13 cellular contexts compared by ENCODE assay signal in the genomic region with DNA sequence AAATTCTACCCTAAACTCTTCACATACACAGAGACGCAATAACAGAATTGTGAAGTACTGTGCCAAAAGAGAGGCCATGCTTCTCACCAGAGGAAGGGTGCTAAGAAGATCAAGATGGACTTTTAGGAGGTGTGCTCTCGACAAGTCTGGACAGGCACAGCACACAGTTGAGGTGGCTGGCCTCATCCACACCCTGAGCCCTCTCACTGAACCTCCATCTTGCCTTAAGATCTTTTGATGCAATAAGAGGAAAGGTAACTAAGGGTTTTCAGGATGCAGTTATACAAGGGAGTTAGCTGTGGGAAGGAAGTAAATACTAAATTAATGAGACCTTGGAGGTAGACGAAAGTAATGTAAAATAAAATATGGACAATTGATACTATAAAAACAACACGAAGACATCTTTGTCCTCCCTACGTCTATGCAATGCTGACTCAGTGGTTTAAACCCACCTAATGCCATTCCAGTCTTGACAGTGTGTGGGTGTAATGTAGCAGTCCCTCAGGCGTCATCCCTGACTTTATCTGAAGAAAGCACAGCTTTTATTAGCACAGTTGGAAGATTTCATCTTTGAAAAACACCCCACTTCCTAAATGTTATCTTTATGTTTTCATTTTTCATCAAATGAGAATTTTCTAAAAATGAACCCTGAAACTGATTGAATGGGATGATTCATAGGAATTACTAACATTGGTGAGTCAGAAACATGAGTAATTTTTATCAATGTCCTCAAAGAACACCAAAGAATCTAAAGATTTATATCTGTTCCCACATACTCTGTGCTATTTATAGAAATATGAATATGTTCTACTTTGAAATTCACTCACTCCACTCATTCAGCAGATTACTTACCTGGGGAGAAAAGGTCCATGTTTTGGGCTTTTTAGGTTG. TPM values are rescaled to one million over a fixed set of nuclear protein-coding genes. Genes with fewer than 3 reads are reported as not detected.
DNase-seq lines count a peak whose midpoint lies in the region; ATAC-seq, FAIRE-seq and TF ChIP-seq lines count a peak whose summit lies in the region.
"Had no signal": no experiment of that assay in that cellular context is flagged by ENCODE, and none has a peak within 500 bp of the region (broad histone marks: within the 10 kb centered on the region; RNA-seq: fewer than 3 reads in every experiment).

No MANE protein-coding gene starts in this region.

- intact Hi-C loops in K562 (cut with micrococcal nuclease): no loop called here
- intact Hi-C loops in kidney (cut with DNase I): no loop called here

- H3K4me3 ChIP-seq in K562: no peak overlapping the region
- no peak overlapping the region for H3K4me3 ChIP-seq in lung
- H3K4me3 ChIP-seq in kidney (ENCODE audit: low read length in 2 of 2): no peak overlapping the region
- H3K4me3 ChIP-seq: upper lobe of right lung had no signal

- H3K27ac ChIP-seq in K562 (ENCODE audit: extremely low read depth, low read depth, low read length) (no peak overlapping the region), lung (ENCODE audit: low read depth in 1 of 2, low read length in 1 of 2) (peak overlapping the region in 1 of 2 donors; percentile 60), kidney (ENCODE audit: low read depth in 2 of 2, low read length in 2 of 2) (no peak overlapping the region)
- H3K27ac ChIP-seq: upper lobe of right lung had no signal

- FAIRE-seq in K562 (lab: Jason Lieb, UNC) (no peak), kidney (lab: Jason Lieb, UNC) (no peak)

- TF ChIP-seq EP300 in K562 (IDR thresholded peaks at IDR 0.05; ENCODE audit: low read length): no peak; the same call in 1 of the 2 replicates

- TF ChIP-seq RAD21 in K562 (CRISPR knock-in tag; conservative IDR thresholded peaks at IDR 0.05 in 1 of 2, IDR thresholded peaks at IDR 0.05 in 1 of 2): no peak

- H2AFZ ChIP-seq in K562 (ENCODE audit: low read depth, low read length): no peak overlapping the region

- H3K27me3 ChIP-seq in K562 (ENCODE audit: control insufficient read depth in 2 of 2, insufficient read depth in 2 of 2, low read length in 2 of 2) (no peaks in the 10 kb centered on the region), lung (ENCODE audit: control insufficient read depth, insufficient read depth) (no peaks in the 10 kb centered on the region)
- H3K27me3 ChIP-seq: upper lobe of right lung had no signal

- H3K36me3 ChIP-seq in K562 (ENCODE audit: control insufficient read depth, insufficient read depth, low read length): no peaks in the 10 kb centered on the region
- H3K36me3 ChIP-seq in lung (ENCODE audit: control insufficient read depth in 2 of 2, insufficient read depth in 2 of 2, low read length in 2 of 2): no peaks in the 10 kb centered on the region
- H3K36me3 ChIP-seq in kidney (ENCODE audit: control insufficient read depth in 1 of 2, insufficient read depth in 2 of 2, low read length in 2 of 2): no peaks in the 10 kb centered on the region
- H3K36me3 ChIP-seq: upper lobe of right lung had no signal

- TF ChIP-seq POLR2A in K562 (conservative IDR thresholded peaks at IDR 0.05): no peak

- POLR2A ChIA-PET in K562 (lab: Yijun Ruan, JAX): no interaction called here

- ATAC-seq in K562 (no peak), lung (ENCODE audit: insufficient read depth, low FRiP score) (peak; percentile 50)
- ATAC-seq: upper lobe of right lung had no signal

- no peaks in the 10 kb centered on the region for H3K4me1 ChIP-seq in K562 (replicated peaks in 1 of 2; ENCODE audit: control insufficient read depth in 2 of 2, insufficient read depth in 2 of 2, low read length in 2 of 2)
- peaks cover 2 to 8% of the 10 kb centered on the region in 2 donors for H3K4me1 ChIP-seq in lung (ENCODE audit: control insufficient read depth in 2 of 2, insufficient read depth in 2 of 2, low read length in 2 of 2)
- H3K4me1 ChIP-seq in kidney (ENCODE audit: control insufficient read depth in 1 of 2, insufficient read depth in 1 of 2, low read depth in 1 of 2, low read length in 2 of 2): no peaks in the 10 kb centered on the region
- H3K4me1 ChIP-seq: upper lobe of right lung had no signal

- no peak overlapping the region for H3K4me2 ChIP-seq in K562 (ENCODE audit: insufficient read depth, low read length)

- peak; percentile 7 for DNase-seq in AG08396 (ENCODE audit: low spot score)
- DNase-seq in HS-5 (ENCODE audit: low read depth): peak; percentile 91
- DNase-seq in K562 (ENCODE audit: extremely low read depth in 1 of 4, low spot score in 3 of 4): peak in 1 of 4 experiments; percentile 2
- no peak for DNase-seq in lung (ENCODE audit: low spot score)
- no peak for DNase-seq in NCI-H69 (lab: John Stamatoyannopoulos, UW)
- no peak for DNase-seq in kidney
- no peak for DNase-seq in cerebellum (ENCODE audit: low spot score)
- no peak for DNase-seq in NCI-H82 treated with DMSO at 0.1 percent for 48 hours (lab: John Stamatoyannopoulos, UW; ENCODE audit: unreplicated experiment)
- DNase-seq: activated gamma-delta T cell treated with Interleukin-2 at 50 U/mL for 16 hours; naive B cell; stimulated activated CD4-positive, alpha-beta T cell treated with anti-CD3 and anti-CD28 coated beads, Interleukin-1b, Interleukin-23, amount 100 ng/mL, for 48 hours; upper lobe of right lung had no signal

- H3K9ac ChIP-seq in K562 (ENCODE audit: insufficient read depth in 1 of 2, low read depth in 2 of 2, low read length in 2 of 2): no peak overlapping the region
- H3K9ac ChIP-seq in kidney (ENCODE audit: low read length in 2 of 2): no peak overlapping the region

- WGBS in K562 (ENCODE audit: insufficient coverage, low coverage, missing lambda C conversion rate): 0% methylated on average over 6 of the region's 6 CpGs
- WGBS in lung, 2 donors: 77 to 82% methylated on average over 6 of the region's 6 CpGs

- no TSS peak for BruUV-seq in K562 (replicated peaks; lab: Mats Ljungman, UMichigan)

- no peak for TF ChIP-seq CTCF in K562 (IDR thresholded peaks at IDR 0.05 in 2 of 3, conservative IDR thresholded peaks at IDR 0.05 in 1 of 3; ENCODE audit: insufficient read depth in 2 of 3, low read depth in 1 of 3, low read length in 3 of 3)
- TF ChIP-seq CTCF in lung (IDR thresholded peaks at IDR 0.05; ENCODE audit: control extremely low read depth, extremely low read depth): no peak
- TF ChIP-seq CTCF in kidney (IDR thresholded peaks at IDR 0.05; ENCODE audit: borderline replicate concordance, extremely low read depth, insufficient read depth): no peak

- H3K79me2 ChIP-seq in K562 (ENCODE audit: control insufficient read depth, insufficient read depth, low read length): no peaks in the 10 kb centered on the region

- H3K9me3 ChIP-seq in K562 (replicated peaks; ENCODE audit: control insufficient read depth, insufficient read depth, low read depth, low read length) (no peaks in the 10 kb centered on the region), lung (ENCODE audit: control insufficient read depth in 2 of 2, insufficient read depth in 1 of 2, low read length in 1 of 2) (peaks cover 0 to 3% of the 10 kb centered on the region in 2 donors), kidney (ENCODE audit: control insufficient read depth in 1 of 2, low read length in 2 of 2) (peaks cover 0 to 2% of the 10 kb centered on the region in 2 donors)
- H3K9me3 ChIP-seq: upper lobe of right lung had no signal

- CTCF ChIA-PET in K562 (lab: Yijun Ruan, JAX; ENCODE audit: low intra/inter-chr PET ratio): no interaction called here

- in situ Hi-C loops in K562 (cut with MboI): no loop called here

- no peaks in the 10 kb centered on the region for H3K9me1 ChIP-seq in K562 (ENCODE audit: control insufficient read depth, insufficient read depth, low read length)

- no peaks in the 10 kb centered on the region for H4K20me1 ChIP-seq in K562 (replicated peaks; ENCODE audit: control insufficient read depth, insufficient read depth, low read length)

RNA-seq across cellular contexts. Expression of a gene that starts 34.0 kb away (rescaled TPM):
- total RNA-seq in K562 (2011; cell fraction: chromatin; rRNA removed; ENCODE audit: low replicate concordance): not detected in 2 replicates
- not detected in 2 replicates for total RNA-seq in K562 (2011; cell fraction: nucleolus; rRNA removed)
- total RNA-seq in K562 (2011; cell fraction: nucleoplasm; rRNA removed): not detected in 2 replicates
- not detected in 2 replicates for total RNA-seq in K562 (2014; rRNA removed)
- total RNA-seq in K562 (2014; rRNA removed; fragmentation: Illumina TruSeq; extraction: Trizol): not detected in 2 replicates
- total RNA-seq in K562 (2015; rRNA removed; fragmentation: Illumina TruSeq; extraction: Trizol): not detected in 2 replicates
- 0.24 and 0.27 TPM in 2 replicates for total RNA-seq in K562 (2021)
- not detected in 2 replicates for polyA plus RNA-seq in K562 (2011; rRNA removed)
- polyA plus RNA-seq in K562 (2011; cell fraction: cytosol; rRNA removed): not detected in 2 replicates
- not detected in 2 replicates for polyA plus RNA-seq in K562 (2011; cell fraction: nucleus; rRNA removed)
- polyA plus RNA-seq in K562 (2012): 0.03 TPM in 1 of 2 replicates, not detected in the other
- not detected in 2 replicates for polyA plus RNA-seq in K562 (2014; fragmentation: Illumina TruSeq; extraction: Trizol)
- polyA plus RNA-seq in K562 (2014; fragmentation: Nextera tagmentation; extraction: Ambion mirVana): not detected
- not detected in 2 replicates for polyA plus RNA-seq in K562 (2014; rRNA removed)
- not detected in 2 replicates for polyA minus RNA-seq in K562 (2011; rRNA and poly(A)+ RNA removed)
- not detected in 2 replicates for polyA minus RNA-seq in K562 (2011; cell fraction: cytosol; rRNA and poly(A)+ RNA removed)
- polyA minus RNA-seq in K562 (2011; cell fraction: nucleus; rRNA and poly(A)+ RNA removed): not detected in 2 replicates
- total RNA-seq in lung: 100 to 1,000 TPM; 121 to 123 TPM
- 10 to 100 TPM; 41.5 to 97.7 TPM for polyA plus RNA-seq in lung
- total RNA-seq in kidney: 26.2 TPM
- polyA plus RNA-seq in kidney (ENCODE audit: insufficient read depth, low read depth, low replicate concordance): 9.7 TPM
- 2.4 TPM for total RNA-seq in cerebellum
- total RNA-seq: T-helper 2 cell treated with Interferon-gamma antibody and Interleukin-4, amounts not matched to agents 100 ng/mL and 5 ng/mL, for 36 hours had no signal

RNA-seq across cellular contexts. Expression of a gene that starts 55.2 kb away (rescaled TPM):
- not detected in 2 replicates for total RNA-seq in K562 (2011; cell fraction: chromatin; rRNA removed; ENCODE audit: low replicate concordance)
- total RNA-seq in K562 (2011; cell fraction: nucleolus; rRNA removed): not detected in 2 replicates
- total RNA-seq in K562 (2011; cell fraction: nucleoplasm; rRNA removed): not detected in 2 replicates
- total RNA-seq in K562 (2014; rRNA removed) (0.32 TPM in 1 of 2 replicates, not detected in the other), K562 (2014; rRNA removed; fragmentation: Illumina TruSeq; extraction: Trizol) (not detected in 2 replicates), K562 (2015; rRNA removed; fragmentation: Illumina TruSeq; extraction: Trizol) (not detected in 2 replicates), K562 (2021) (not detected in 2 replicates), lung (10 to 100 TPM; 15.1 to 17.1 TPM), kidney (11.8 TPM), cerebellum (7.2 TPM)
- polyA plus RNA-seq in K562 (2011; rRNA removed) (0.11 and 0.15 TPM in 2 replicates), K562 (2014; fragmentation: Illumina TruSeq; extraction: Trizol) (not detected in 2 replicates), K562 (2014; fragmentation: Nextera tagmentation; extraction: Ambion mirVana) (under 1 TPM; 0.14 to 0.27 TPM), K562 (2014; rRNA removed) (not detected in 2 replicates), lung (1 to 10 TPM; 6.0 to 8.2 TPM), kidney (ENCODE audit: insufficient read depth, low read depth, low replicate concordance) (18.3 TPM)
- polyA plus RNA-seq in K562 (2011; cell fraction: cytosol; rRNA removed): 0.03 and 0.07 TPM in 2 replicates
- polyA plus RNA-seq in K562 (2011; cell fraction: nucleus; rRNA removed): 0.01 TPM in 1 of 2 replicates, not detected in the other
- 0.03 and 0.04 TPM in 2 replicates for polyA plus RNA-seq in K562 (2012)
- not detected in 2 replicates for polyA minus RNA-seq in K562 (2011; rRNA and poly(A)+ RNA removed)
- not detected in 2 replicates for polyA minus RNA-seq in K562 (2011; cell fraction: cytosol; rRNA and poly(A)+ RNA removed)
- polyA minus RNA-seq in K562 (2011; cell fraction: nucleus; rRNA and poly(A)+ RNA removed): not detected in 2 replicates
- total RNA-seq: T-helper 2 cell treated with Interferon-gamma antibody and Interleukin-4, amounts not matched to agents 100 ng/mL and 5 ng/mL, for 36 hours had no signal

Comparison
In these comparisons a context has a peak if more than half of its experiments do, and no peak if none do; other contexts are left out.
1. DNase-seq: peak in AG08396 (single experiment) and HS-5 (single experiment); none in lung (single experiment), NCI-H69 (single experiment), kidney (single experiment), cerebellum (single experiment) and NCI-H82 treated with DMSO at 0.1 percent for 48 hours (single experiment).